ENCODE assay signal across 13 cellular contexts in genomic region chr10:102626026-102626686, GRCh38. TPM values are rescaled to one million over a fixed set of nuclear protein-coding genes. Genes with fewer than 3 reads are reported as not detected.
A peak's percentile ranks its signal among the peaks of the same experiment; 100 is the strongest.
DNase-seq lines count a peak whose midpoint lies in the region; ATAC-seq and TF ChIP-seq lines count a peak whose summit lies in the region.
"Had no signal": no experiment of that assay in that cellular context is flagged by ENCODE, and none has a peak within 500 bp of the region (broad histone marks: within the 10 kb centered on the region; RNA-seq: fewer than 3 reads in every experiment).

No MANE protein-coding gene starts in this region.

- H3K27me3 ChIP-seq in smooth muscle cell (ENCODE audit: low read depth) = no peaks in the 10 kb centered on the region
- no peaks in the 10 kb centered on the region for H3K27me3 ChIP-seq in thyroid gland

- no peak for TF ChIP-seq POLR2A in thyroid gland (IDR thresholded peaks at IDR 0.05)

- no peaks in the 10 kb centered on the region for H4K20me1 ChIP-seq in smooth muscle cell (ENCODE audit: low read depth)

- no peaks in the 10 kb centered on the region for H3K79me2 ChIP-seq in smooth muscle cell (ENCODE audit: low read depth)

- intact Hi-C loops in CD14-positive monocyte (cut with micrococcal nuclease) = no loop called here
- intact Hi-C loops in thyroid gland (cut with DNase I) = no loop called here

- H3K4me1 ChIP-seq in smooth muscle cell (ENCODE audit: low read depth) = peaks cover 65% of the 10 kb centered on the region
- peaks cover 20 to 64% of the 10 kb centered on the region in 2 donors for H3K4me1 ChIP-seq in thyroid gland

- peak; percentile 43 for DNase-seq in CD14-positive monocyte (ENCODE audit: low spot score)
- no peak for DNase-seq in memory B cell (ENCODE audit: low spot score in 2 of 2)
- DNase-seq in smooth muscle cell (lab: John Stamatoyannopoulos, UW; ENCODE audit: unreplicated experiment) = no peak
- no peak for DNase-seq in activated naive CD4-positive, alpha-beta T cell treated with anti-CD3 and anti-CD28 coated beads, Interleukin-2, amount 50 U/mL, for 16 hours
- DNase-seq in thyroid gland = no peak
- DNase-seq in H4 (ENCODE audit: low spot score) = no peak
- DNase-seq: activated CD4-positive, alpha-beta T cell treated with anti-CD3 and anti-CD28 coated beads, Interleukin-2, amount 10 ng/mL, durations not matched to agents 24 days and 14 days; activated effector memory CD4-positive, alpha-beta T cell treated with anti-CD3 and anti-CD28 coated beads, Interleukin-2, amount 50 U/mL, for 16 hours; AML-193; EL; Karpas-422 had no signal

- no peaks in the 10 kb centered on the region for H3K9me3 Mint-ChIP-seq in CD14-positive monocyte
- no peaks in the 10 kb centered on the region for H3K9me3 Mint-ChIP-seq in memory B cell
- H3K9me3 Mint-ChIP-seq: activated CD4-positive, alpha-beta T cell treated with anti-CD3 and anti-CD28 coated beads, Interleukin-2, amount 10 ng/mL, durations not matched to agents 24 days and 14 days had no signal

- H3K9ac ChIP-seq in smooth muscle cell (ENCODE audit: low read depth) = peak overlapping the region; percentile 85

- 88% methylated on average over 10 of the region's 10 CpGs for WGBS in smooth muscle cell (ENCODE audit: low lambda C conversion rate)
- WGBS in thyroid gland, 2 donors = 74 to 77% methylated on average over 10 of the region's 10 CpGs

- peak overlapping the region in 6 of 7 donors; percentile 20 to 73 (median 46) for H3K27ac Mint-ChIP-seq in CD14-positive monocyte
- peak overlapping the region; percentile 58 for H3K27ac Mint-ChIP-seq in memory B cell
- H3K27ac Mint-ChIP-seq: activated CD4-positive, alpha-beta T cell treated with anti-CD3 and anti-CD28 coated beads, Interleukin-2, amount 10 ng/mL, durations not matched to agents 24 days and 14 days had no signal

- H3K36me3 Mint-ChIP-seq in CD14-positive monocyte = peaks cover 49 to 75% of the 10 kb centered on the region in 2 donors
- H3K36me3 Mint-ChIP-seq in memory B cell = peaks cover 9% of the 10 kb centered on the region

- H3K36me3 ChIP-seq in smooth muscle cell (ENCODE audit: low read depth) (no peaks in the 10 kb centered on the region), thyroid gland (no peaks in the 10 kb centered on the region)

- H3K4me2 ChIP-seq in smooth muscle cell = peak overlapping the region; percentile 70

- peaks cover 37% of the 10 kb centered on the region for H3F3A ChIP-seq in smooth muscle cell (ENCODE audit: low read depth)

- no peak overlapping the region for H3K4me3 ChIP-seq in smooth muscle cell
- no peak overlapping the region for H3K4me3 ChIP-seq in thyroid gland (replicated peaks in 1 of 3)

- ATAC-seq in memory B cell (ENCODE audit: low read depth) = no peak
- ATAC-seq in HG03175 (IDR thresholded peaks at IDR 0.05; ENCODE audit: unreplicated experiment) = no peak

- peak overlapping the region; percentile 53 for H3K27ac ChIP-seq in angular gyrus (ENCODE audit: low read depth, low read length)
- peak overlapping the region; percentile 98 for H3K27ac ChIP-seq in smooth muscle cell (ENCODE audit: low read depth)
- H3K27ac ChIP-seq in thyroid gland = no peak overlapping the region

- no peak for TF ChIP-seq CTCF in CD14-positive monocyte (IDR thresholded peaks at IDR 0.05)
- no peak for TF ChIP-seq CTCF in smooth muscle cell (IDR thresholded peaks at IDR 0.05; ENCODE audit: borderline replicate concordance, insufficient read depth, poor library complexity, severe bottlenecking)
- no peak for TF ChIP-seq CTCF in thyroid gland (IDR thresholded peaks at IDR 0.05)

- H3K9me3 ChIP-seq in smooth muscle cell (replicated peaks; ENCODE audit: low read depth) (no peaks in the 10 kb centered on the region), thyroid gland (no peaks in the 10 kb centered on the region)

- H3K27me3 Mint-ChIP-seq in CD14-positive monocyte (ENCODE audit: low read depth in 3 of 3) (peaks cover 0 to 1% (median 0%) of the 10 kb centered on the region in 3 donors), memory B cell (no peaks in the 10 kb centered on the region)
- H3K27me3 Mint-ChIP-seq: activated CD4-positive, alpha-beta T cell treated with anti-CD3 and anti-CD28 coated beads, Interleukin-2, amount 10 ng/mL, durations not matched to agents 24 days and 14 days had no signal

- H3K4me1 Mint-ChIP-seq in CD14-positive monocyte = peaks cover 28% of the 10 kb centered on the region
- peaks cover 11% of the 10 kb centered on the region for H3K4me1 Mint-ChIP-seq in memory B cell

- H3K4me3 Mint-ChIP-seq in CD14-positive monocyte = no peak overlapping the region
- no peak overlapping the region for H3K4me3 Mint-ChIP-seq in memory B cell
- H3K4me3 Mint-ChIP-seq: activated CD4-positive, alpha-beta T cell treated with anti-CD3 and anti-CD28 coated beads, Interleukin-2, amount 10 ng/mL, durations not matched to agents 24 days and 14 days had no signal

- no peak overlapping the region for H2AFZ ChIP-seq in smooth muscle cell (ENCODE audit: low read depth)

RNA-seq across cellular contexts. Expression of gene TRIM8, which starts 18.1 kb away (rescaled TPM):
- polyA plus RNA-seq in CD14-positive monocyte = 10 to 100 TPM; 39.4 to 41.4 TPM
- total RNA-seq in smooth muscle cell = 64.1 and 78.8 TPM in 2 replicates
- 77.8 and 78.0 TPM in 2 replicates for polyA plus RNA-seq in smooth muscle cell
- total RNA-seq in thyroid gland = 100 to 1,000 TPM; 138 to 187 (median 162) TPM
- total RNA-seq in H4 (2014; rRNA removed; shearing (Covaris generic)) = 15.8 and 18.5 TPM in 2 replicates

Comparison
In these comparisons a context has a peak if more than half of its experiments do, and no peak if none do; other contexts are left out.
1. H3K27ac ChIP-seq: peak in angular gyrus (single experiment) and smooth muscle cell (single experiment); none in thyroid gland (0 of 3).